Comparison of ENCODE assay signal across 2 cellular contexts in the genomic region with DNA sequence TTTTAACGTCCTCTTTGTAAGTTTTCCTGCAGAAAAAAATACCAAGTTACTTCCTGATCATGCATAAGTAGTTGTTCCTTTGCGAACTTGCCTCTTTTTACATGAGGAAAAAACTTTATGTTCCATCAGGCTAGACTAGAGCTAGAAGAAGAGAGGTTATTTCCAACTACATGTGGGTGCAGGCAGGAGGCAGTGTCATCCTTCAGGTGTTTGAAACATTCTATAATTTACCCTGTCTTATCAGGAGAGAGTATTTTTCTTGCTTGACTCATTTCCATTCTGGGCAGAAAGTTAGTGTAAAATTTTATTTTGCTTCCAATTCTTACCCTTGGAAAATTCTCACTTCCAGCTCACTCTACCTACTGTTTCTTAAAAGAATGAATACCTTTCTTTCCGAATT.
TF ChIP-seq lines count a peak whose summit lies in the region.

No MANE protein-coding gene starts in this region.

TF ChIP-seq in GM23338, 12 proteins besides CTCF, POLR2A, EP300 and RAD21 (continued from another document):
- TF ChIP-seq, protein P1, sequence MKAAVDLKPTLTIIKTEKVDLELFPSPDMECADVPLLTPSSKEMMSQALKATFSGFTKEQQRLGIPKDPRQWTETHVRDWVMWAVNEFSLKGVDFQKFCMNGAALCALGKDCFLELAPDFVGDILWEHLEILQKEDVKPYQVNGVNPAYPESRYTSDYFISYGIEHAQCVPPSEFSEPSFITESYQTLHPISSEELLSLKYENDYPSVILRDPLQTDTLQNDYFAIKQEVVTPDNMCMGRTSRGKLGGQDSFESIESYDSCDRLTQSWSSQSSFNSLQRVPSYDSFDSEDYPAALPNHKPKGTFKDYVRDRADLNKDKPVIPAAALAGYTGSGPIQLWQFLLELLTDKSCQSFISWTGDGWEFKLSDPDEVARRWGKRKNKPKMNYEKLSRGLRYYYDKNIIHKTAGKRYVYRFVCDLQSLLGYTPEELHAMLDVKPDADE (IDR thresholded peaks at IDR 0.05): no peak
- no peak for TF ChIP-seq NANOG (IDR thresholded peaks at IDR 0.05; ENCODE audit: borderline replicate concordance)

TF ChIP-seq in GM12878, 131 proteins besides CTCF, POLR2A, EP300 and RAD21 (continued from another document):
- TF ChIP-seq PRDM15 (CRISPR knock-in tag; IDR thresholded peaks at IDR 0.05) (no peak), RCOR1 (conservative IDR thresholded peaks at IDR 0.05; ENCODE audit: low read depth, low read length) (no peak)
